In the genomic region with DNA sequence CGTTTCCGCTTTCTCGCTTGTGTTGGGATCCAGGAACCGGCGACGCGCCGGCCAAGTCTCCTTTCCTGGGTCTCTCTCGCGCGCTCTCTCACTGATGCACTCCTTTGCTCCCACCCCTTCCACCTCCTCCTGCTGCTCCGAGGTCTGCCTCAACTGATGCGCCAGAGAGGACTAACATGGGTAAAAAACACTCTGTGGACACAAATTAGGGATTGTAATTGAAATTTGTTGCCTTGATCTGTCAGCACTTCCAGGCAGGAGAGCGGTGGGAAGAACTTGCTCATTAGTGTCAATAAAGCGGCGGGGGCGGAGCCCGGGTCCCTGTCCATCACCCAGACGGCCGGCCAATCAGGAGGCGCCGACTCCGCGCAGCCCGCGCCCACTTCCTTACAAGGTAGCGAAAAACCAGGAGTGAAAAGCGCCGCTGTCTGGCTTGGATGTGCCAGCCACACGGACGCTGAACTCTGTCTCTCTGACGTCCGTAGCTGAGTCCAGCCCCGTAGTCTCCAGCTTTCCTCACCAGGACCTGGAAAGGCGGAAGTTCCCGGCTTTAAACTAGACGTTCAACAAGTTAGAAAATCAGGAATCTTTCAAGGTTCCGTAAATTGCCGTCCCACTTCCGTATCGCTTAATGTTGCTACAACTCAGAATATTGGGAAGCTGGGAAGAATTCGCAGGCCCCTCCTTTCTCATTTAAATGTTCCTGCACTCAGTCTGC, we compare ENCODE assay signal across 8 cellular contexts. TPM values are rescaled to one million over a fixed set of nuclear protein-coding genes. Genes with fewer than 3 reads are reported as not detected.
DNase-seq lines count a peak whose midpoint lies in the region; ATAC-seq, FAIRE-seq and TF ChIP-seq lines count a peak whose summit lies in the region.

A gene (minus strand): TSS at position 267 of the 718 bp plus-strand sequence. CDS start 417 bp downstream, outside the sequence.

- TF ChIP-seq CTCF in K562 (IDR thresholded peaks at IDR 0.05 in 2 of 3, conservative IDR thresholded peaks at IDR 0.05 in 1 of 3; ENCODE audit: insufficient read depth in 2 of 3, low read depth in 1 of 3, low read length in 3 of 3) (peak; percentile 28 to 33 (median 31); a peak in 4 of 6 replicates), retinal pigment epithelial cell (conservative IDR thresholded peaks at IDR 0.05; ENCODE audit: low read depth, low read length) (peak; percentile 5)

- FAIRE-seq in K562 (lab: Jason Lieb, UNC), result peak; percentile 96

- peak; percentile 93 for DNase-seq in NCI-H146 treated with DMSO at 0.1 percent for 48 hours (lab: John Stamatoyannopoulos, UW; ENCODE audit: unreplicated experiment)
- peak; percentile 93 to 98 (median 94) for DNase-seq in K562 (ENCODE audit: extremely low read depth in 1 of 4, low spot score in 3 of 4)
- DNase-seq in retinal pigment epithelial cell (ENCODE audit: low read depth), result peak; percentile 77
- DNase-seq in GM19240 (ENCODE audit: insufficient read length, low spot score), result no peak

- H3K4me1 ChIP-seq in ES-I3 (ENCODE audit: insufficient read depth, low read length) (no peaks in the 10 kb centered on the region), K562 (replicated peaks in 1 of 2; ENCODE audit: control insufficient read depth in 2 of 2, insufficient read depth in 2 of 2, low read length in 2 of 2) (peaks cover 7 to 15% of the 10 kb centered on the region in 2 experiments; a peak in 3 of 5 replicates), iPS-15b (ENCODE audit: control insufficient read depth, insufficient read depth, low read length) (no peaks in the 10 kb centered on the region)

- H3K36me3 ChIP-seq in ES-I3 (ENCODE audit: insufficient read depth, low read length), result no peaks in the 10 kb centered on the region
- H3K36me3 ChIP-seq in K562 (ENCODE audit: control insufficient read depth, insufficient read depth, low read length), result peaks cover 10% of the 10 kb centered on the region; the same call in 1 of the 3 replicates
- H3K36me3 ChIP-seq in iPS-15b (ENCODE audit: control insufficient read depth, insufficient read depth, low read length), result no peaks in the 10 kb centered on the region

- no peaks in the 10 kb centered on the region for H3K27me3 ChIP-seq in K562 (ENCODE audit: control insufficient read depth in 2 of 2, insufficient read depth in 2 of 2, low read length in 2 of 2)
- H3K27me3 ChIP-seq in iPS-15b (ENCODE audit: control insufficient read depth, insufficient read depth, low read length), result peaks cover 97% of the 10 kb centered on the region

- POLR2A ChIA-PET in K562 (lab: Yijun Ruan, JAX), result interaction anchor here (0.6 to 4.3 kb wide), 3 partner anchors 11 to 730 kb away, joined by 3 to 35 read pairs (median 3); no protein-coding TSS in a partner anchor

- no peaks in the 10 kb centered on the region for H4K20me1 ChIP-seq in K562 (replicated peaks; ENCODE audit: control insufficient read depth, insufficient read depth, low read length)

- CTCF ChIA-PET in K562 (lab: Yijun Ruan, JAX; ENCODE audit: low intra/inter-chr PET ratio), result no interaction called here

- WGBS in K562 (ENCODE audit: insufficient coverage, low coverage, missing lambda C conversion rate), result under 1% methylated on average over 42 of the region's 42 CpGs

- in situ Hi-C loops in K562 (cut with MboI), result loop anchor here (25.0 kb wide), 2 partner anchors 877 to 1923 kb away; no protein-coding TSS in a partner anchor

- H2AFZ ChIP-seq in K562 (ENCODE audit: low read depth, low read length), result peak within 1 kb of the TSS; percentile 97

- BruUV-seq in K562 (replicated peaks; lab: Mats Ljungman, UMichigan), result TSS peak; percentile 84

- no peaks in the 10 kb centered on the region for H3K9me1 ChIP-seq in K562 (ENCODE audit: control insufficient read depth, insufficient read depth, low read length)

- H3K9me3 ChIP-seq in ES-I3 (ENCODE audit: control insufficient read depth, insufficient read depth, low read length) (0 out of 2 replicates have a peak, but pooled peaks cover 3% of the 10 kb centered on the region), K562 (replicated peaks; ENCODE audit: control insufficient read depth, insufficient read depth, low read depth, low read length) (no peaks in the 10 kb centered on the region), iPS-15b (ENCODE audit: control insufficient read depth, insufficient read depth, low read length) (no peaks in the 10 kb centered on the region)

- peak within 1 kb of the TSS; percentile 67; the same call in 1 of the 2 replicates for H3K9ac ChIP-seq in ES-I3 (ENCODE audit: low read depth, low read length)
- peak within 1 kb of the TSS; percentile 86 to 97 for H3K9ac ChIP-seq in K562 (ENCODE audit: insufficient read depth in 1 of 2, low read depth in 2 of 2, low read length in 2 of 2)
- H3K9ac ChIP-seq in iPS-15b (ENCODE audit: low read depth, low read length), result no peak within 1 kb of the TSS

- peak within 1 kb of the TSS; percentile 78 for H3K4me3 ChIP-seq in K562
- peak within 1 kb of the TSS; percentile 55 for H3K4me3 ChIP-seq in iPS-15b (ENCODE audit: low read depth, low read length)
- H3K4me3 ChIP-seq in retinal pigment epithelial cell (ENCODE audit: low read length), result peak within 1 kb of the TSS; percentile 55

- peak within 1 kb of the TSS; percentile 87 for H3K27ac ChIP-seq in K562 (ENCODE audit: extremely low read depth, low read depth, low read length)

- H3K4me2 ChIP-seq in K562 (ENCODE audit: insufficient read depth, low read length), result peak within 1 kb of the TSS; percentile 92

- TF ChIP-seq EP300 in K562 (IDR thresholded peaks at IDR 0.05; ENCODE audit: low read length), result peak; percentile 47; the same call in 1 of the 2 replicates

- intact Hi-C loops in K562 (cut with micrococcal nuclease), result loop anchor here (5.0 to 10.0 kb wide), 2 partner anchors 360 to 537 kb away; a partner anchor contains a TSS

- peaks cover 42% of the 10 kb centered on the region for H3K79me2 ChIP-seq in K562 (ENCODE audit: control insufficient read depth, insufficient read depth, low read length)

- TF ChIP-seq RAD21 in K562 (CRISPR knock-in tag; conservative IDR thresholded peaks at IDR 0.05 in 1 of 2, IDR thresholded peaks at IDR 0.05 in 1 of 2), result no peak; a peak in 1 of 4 replicates

- ATAC-seq in K562 (peak; percentile 87), GM18517 (IDR thresholded peaks at IDR 0.05; ENCODE audit: unreplicated experiment) (no peak), HG02852 (IDR thresholded peaks at IDR 0.05; ENCODE audit: unreplicated experiment) (no peak)

- peak; percentile 84 for TF ChIP-seq POLR2A in K562 (conservative IDR thresholded peaks at IDR 0.05)

TF ChIP-seq in K562, 482 proteins besides CTCF, POLR2A, EP300 and RAD21 (continues in another document):
- TF ChIP-seq ZNF589 (CRISPR knock-in tag; IDR thresholded peaks at IDR 0.05; ENCODE audit: low read depth) (0 out of 2 replicates have a peak, but pooled peaks have one; percentile 23), TAF7 (tag; IDR thresholded peaks at IDR 0.05) (0 out of 2 replicates have a peak, but pooled peaks have one; percentile 11), MYC (IDR thresholded peaks at IDR 0.05; ENCODE audit: low read depth, low read length) (peak; percentile 50; the same call in 1 of the 2 replicates), MYC (CRISPR knock-in tag; IDR thresholded peaks at IDR 0.05; ENCODE audit: borderline replicate concordance, low read depth) (no peak), SRF (CRISPR knock-in tag; IDR thresholded peaks at IDR 0.05) (peak; percentile 94 to 98), SIN3A (IDR thresholded peaks at IDR 0.05; ENCODE audit: borderline replicate concordance in 2 of 2, control insufficient read depth in 1 of 2, low read depth in 2 of 2, low read length in 2 of 2) (peak in 1 of 2 experiments; percentile 60; a peak in 2 of 4 replicates)
- TF ChIP-seq, protein P1, sequence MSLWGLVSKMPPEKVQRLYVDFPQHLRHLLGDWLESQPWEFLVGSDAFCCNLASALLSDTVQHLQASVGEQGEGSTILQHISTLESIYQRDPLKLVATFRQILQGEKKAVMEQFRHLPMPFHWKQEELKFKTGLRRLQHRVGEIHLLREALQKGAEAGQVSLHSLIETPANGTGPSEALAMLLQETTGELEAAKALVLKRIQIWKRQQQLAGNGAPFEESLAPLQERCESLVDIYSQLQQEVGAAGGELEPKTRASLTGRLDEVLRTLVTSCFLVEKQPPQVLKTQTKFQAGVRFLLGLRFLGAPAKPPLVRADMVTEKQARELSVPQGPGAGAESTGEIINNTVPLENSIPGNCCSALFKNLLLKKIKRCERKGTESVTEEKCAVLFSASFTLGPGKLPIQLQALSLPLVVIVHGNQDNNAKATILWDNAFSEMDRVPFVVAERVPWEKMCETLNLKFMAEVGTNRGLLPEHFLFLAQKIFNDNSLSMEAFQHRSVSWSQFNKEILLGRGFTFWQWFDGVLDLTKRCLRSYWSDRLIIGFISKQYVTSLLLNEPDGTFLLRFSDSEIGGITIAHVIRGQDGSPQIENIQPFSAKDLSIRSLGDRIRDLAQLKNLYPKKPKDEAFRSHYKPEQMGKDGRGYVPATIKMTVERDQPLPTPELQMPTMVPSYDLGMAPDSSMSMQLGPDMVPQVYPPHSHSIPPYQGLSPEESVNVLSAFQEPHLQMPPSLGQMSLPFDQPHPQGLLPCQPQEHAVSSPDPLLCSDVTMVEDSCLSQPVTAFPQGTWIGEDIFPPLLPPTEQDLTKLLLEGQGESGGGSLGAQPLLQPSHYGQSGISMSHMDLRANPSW (CRISPR knock-in tag; IDR thresholded peaks at IDR 0.05), result no peak

RNA-seq across cellular contexts. Expression of the gene that starts here (rescaled TPM):
- total RNA-seq in K562 (2011; cell fraction: chromatin; rRNA removed; ENCODE audit: low replicate concordance), result 48.3 and 55.1 TPM in 2 replicates
- total RNA-seq in K562 (2011; cell fraction: nucleolus; rRNA removed), result 26.8 and 27.0 TPM in 2 replicates
- total RNA-seq in K562 (2011; cell fraction: nucleoplasm; rRNA removed), result 29.4 and 61.1 TPM in 2 replicates
- total RNA-seq in K562 (2014; rRNA removed), result 22.0 and 22.7 TPM in 2 replicates
- 18.3 and 21.1 TPM in 2 replicates for total RNA-seq in K562 (2014; rRNA removed; fragmentation: Illumina TruSeq; extraction: Trizol)
- 18.1 and 20.7 TPM in 2 replicates for total RNA-seq in K562 (2015; rRNA removed; fragmentation: Illumina TruSeq; extraction: Trizol)
- 28.0 and 32.9 TPM in 2 replicates for total RNA-seq in K562 (2021)
- 36.1 and 41.4 TPM in 2 replicates for polyA plus RNA-seq in K562 (2011; rRNA removed)
- 32.0 and 43.8 TPM in 2 replicates for polyA plus RNA-seq in K562 (2011; cell fraction: cytosol; rRNA removed)
- 78.3 and 79.7 TPM in 2 replicates for polyA plus RNA-seq in K562 (2011; cell fraction: nucleus; rRNA removed)
- polyA plus RNA-seq in K562 (2012), result 18.2 and 18.7 TPM in 2 replicates
- 17.6 and 22.8 TPM in 2 replicates for polyA plus RNA-seq in K562 (2014; fragmentation: Illumina TruSeq; extraction: Trizol)
- 1 to 10 TPM; 4.0 to 4.8 TPM for polyA plus RNA-seq in K562 (2014; fragmentation: Nextera tagmentation; extraction: Ambion mirVana)
- polyA plus RNA-seq in K562 (2014; rRNA removed), result 19.2 and 26.8 TPM in 2 replicates
- 71.1 and 83.2 TPM in 2 replicates for polyA minus RNA-seq in K562 (2011; rRNA and poly(A)+ RNA removed)
- polyA minus RNA-seq in K562 (2011; cell fraction: cytosol; rRNA and poly(A)+ RNA removed), result 24.1 and 25.9 TPM in 2 replicates
- 79.0 and 112 TPM in 2 replicates for polyA minus RNA-seq in K562 (2011; cell fraction: nucleus; rRNA and poly(A)+ RNA removed)
